8 cellular contexts compared by ENCODE assay signal in genomic region chr13:42497798-42498197, GRCh38.
DNase-seq lines count a peak whose midpoint lies in the region; ATAC-seq and TF ChIP-seq lines count a peak whose summit lies in the region.

No MANE protein-coding gene starts in this region.

- H3K27me3 ChIP-seq in MG63 (no peaks in the 10 kb centered on the region), tibial artery (no peaks in the 10 kb centered on the region)

- H3K36me3 ChIP-seq in MG63 (no peaks in the 10 kb centered on the region), tibial artery (no peaks in the 10 kb centered on the region)

- DNase-seq in MG63 (peak; percentile 35), fibroblast of the aortic adventitia (ENCODE audit: low read depth) (peak; percentile 90), NCI-H2081 (lab: John Stamatoyannopoulos, UW) (no peak), NCI-H2171 (lab: John Stamatoyannopoulos, UW) (no peak), SW480 (ENCODE audit: low spot score) (no peak), tibial artery (no peak)

- no peak for TF ChIP-seq CTCF in fibroblast of the aortic adventitia (IDR thresholded peaks at IDR 0.05; ENCODE audit: insufficient read depth, low read length)
- TF ChIP-seq CTCF in tibial artery (IDR thresholded peaks at IDR 0.05): no peak

- H3K4me3 ChIP-seq in MG63 (no peak overlapping the region), fibroblast of the aortic adventitia (ENCODE audit: low read depth, low read length) (no peak overlapping the region), tibial artery (no peak overlapping the region)

- ATAC-seq in GM18511 (IDR thresholded peaks at IDR 0.05; ENCODE audit: unreplicated experiment) (peak; percentile 92), GM21737 (IDR thresholded peaks at IDR 0.05; ENCODE audit: unreplicated experiment) (peak; percentile 92)

- H3K27ac ChIP-seq in tibial artery: no peak overlapping the region

- intact Hi-C loops in tibial artery (cut with DNase I; ENCODE audit: low total_unique reads): no loop called here

- no peaks in the 10 kb centered on the region for H3K4me1 ChIP-seq in tibial artery

- H3K9me3 ChIP-seq in MG63: no peaks in the 10 kb centered on the region
- no peaks in the 10 kb centered on the region for H3K9me3 ChIP-seq in tibial artery

Comparison
In these comparisons a context has a peak if more than half of its experiments do, and no peak if none do; other contexts are left out.
1. DNase-seq: peak in MG63 (single experiment) and fibroblast of the aortic adventitia (single experiment); none in NCI-H2081 (0 of 2), NCI-H2171 (single experiment), SW480 (single experiment) and tibial artery (0 of 2).